ENCODE assay signal across 19 cellular contexts in the genomic region with DNA sequence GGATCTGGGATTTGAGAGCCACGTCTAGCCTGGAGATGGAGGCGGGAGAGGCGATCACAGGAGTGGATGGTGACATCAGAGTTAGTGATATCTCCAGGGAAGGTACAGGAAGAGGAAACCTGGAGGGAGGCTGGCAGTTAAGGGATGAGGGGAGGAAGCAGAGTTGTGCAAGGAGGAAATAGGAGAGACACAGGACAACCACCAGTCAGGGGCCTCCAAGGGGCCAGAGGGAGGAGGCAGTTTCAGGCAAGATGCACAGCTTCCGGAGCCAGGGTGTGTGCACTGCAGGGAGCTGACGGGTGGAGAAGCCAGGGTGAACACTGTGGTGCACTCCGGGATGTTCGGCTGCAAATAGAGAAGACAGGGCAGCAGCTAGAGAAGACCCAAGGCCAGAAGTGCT.
A peak's percentile ranks its signal among the peaks of the same experiment; 100 is the strongest.
DNase-seq lines count a peak whose midpoint lies in the region; TF ChIP-seq lines count a peak whose summit lies in the region.
"Had no signal": no experiment of that assay in that cellular context is flagged by ENCODE, and none has a peak within 500 bp of the region (broad histone marks: within the 10 kb centered on the region; RNA-seq: fewer than 3 reads in every experiment).

No MANE protein-coding gene starts in this region.

- DNase-seq in NB4 (ENCODE audit: low read depth): peak; percentile 88
- no peak for DNase-seq in neural crest cell (ENCODE audit: low read depth, low spot score)
- no peak for DNase-seq in amygdala (lab: John Stamatoyannopoulos, UW)
- DNase-seq in COLO829 (ENCODE audit: low spot score): no peak
- DNase-seq in AG08396 (ENCODE audit: low spot score): no peak
- DNase-seq in T-helper 2 cell: no peak
- DNase-seq: activated CD4-positive, alpha-beta T cell treated with anti-CD3 and anti-CD28 coated beads, Interleukin-2, amount 10 ng/mL, durations not matched to agents 24 days and 14 days; CD4-positive, alpha-beta T cell; MM.1S; NCI-H187; NCI-H526 treated with DMSO at 0.1 percent for 48 hours; SHP77 had no signal

- H3K27me3 Mint-ChIP-seq in brain (no peaks in the 10 kb centered on the region), neural crest cell (ENCODE audit: low read depth) (no peaks in the 10 kb centered on the region)
- H3K27me3 Mint-ChIP-seq: activated CD4-positive, alpha-beta T cell treated with anti-CD3 and anti-CD28 coated beads, Interleukin-2, amount 10 ng/mL, durations not matched to agents 24 days and 14 days had no signal

- TF ChIP-seq CTCF in C4-2B (conservative IDR thresholded peaks at IDR 0.05) (no peak), NB4 (IDR thresholded peaks at IDR 0.05; ENCODE audit: low read depth, low read length) (no peak), brain (conservative IDR thresholded peaks at IDR 0.05) (no peak), neural crest cell (conservative IDR thresholded peaks at IDR 0.05) (no peak)

- TF ChIP-seq POLR2A in NB4 (IDR thresholded peaks at IDR 0.05; ENCODE audit: extremely low read depth, insufficient read length): no peak

- H3K4me3 ChIP-seq in NB4 (ENCODE audit: low read depth, low read length): peak overlapping the region; percentile 4
- H3K4me3 ChIP-seq: HAP-1, suprapubic skin, vagina had no signal

- H3K9me3 Mint-ChIP-seq in brain (peaks cover 0 to 2% (median 0%) of the 10 kb centered on the region in 5 experiments), neural crest cell (no peaks in the 10 kb centered on the region)
- H3K9me3 Mint-ChIP-seq: activated CD4-positive, alpha-beta T cell treated with anti-CD3 and anti-CD28 coated beads, Interleukin-2, amount 10 ng/mL, durations not matched to agents 24 days and 14 days; activated naive CD4-positive, alpha-beta T cell treated with anti-CD3 and anti-CD28 coated beads, Interleukin-2, amount 50 U/mL, for 24 hours; activated T-helper 1 cell treated with anti-CD3 and anti-CD28 coated beads, Interleukin-12 subunit alpha, Interleukin-12 subunit beta, Interleukin-2, Interleukin-4 antibody, amounts not matched to agents 30 ng/mL and 10 ng/mL and 1 ng/mL, durations not matched to agents 14 hours and 24 hours and 36 hours; CD4-positive, alpha-beta T cell had no signal

- H3K4me3 Mint-ChIP-seq in brain (no peak overlapping the region), neural crest cell (no peak overlapping the region)
- H3K4me3 Mint-ChIP-seq: activated CD4-positive, alpha-beta T cell treated with anti-CD3 and anti-CD28 coated beads, Interleukin-2, amount 10 ng/mL, durations not matched to agents 24 days and 14 days; activated naive CD4-positive, alpha-beta T cell treated with anti-CD3 and anti-CD28 coated beads, Interleukin-2, amount 50 U/mL, for 24 hours; activated T-helper 1 cell treated with anti-CD3 and anti-CD28 coated beads, Interleukin-12 subunit alpha, Interleukin-12 subunit beta, Interleukin-2, Interleukin-4 antibody, amounts not matched to agents 30 ng/mL and 10 ng/mL and 1 ng/mL, durations not matched to agents 14 hours and 24 hours and 36 hours; CD4-positive, alpha-beta T cell had no signal

- peak overlapping the region; percentile 22 to 94 (median 54) for H3K27ac Mint-ChIP-seq in brain
- H3K27ac Mint-ChIP-seq in neural crest cell (ENCODE audit: unreplicated experiment): peak overlapping the region; percentile 29
- H3K27ac Mint-ChIP-seq: activated CD4-positive, alpha-beta T cell treated with anti-CD3 and anti-CD28 coated beads, Interleukin-2, amount 10 ng/mL, durations not matched to agents 24 days and 14 days; activated naive CD4-positive, alpha-beta T cell treated with anti-CD3 and anti-CD28 coated beads, Interleukin-2, amount 50 U/mL, for 24 hours; activated T-helper 1 cell treated with anti-CD3 and anti-CD28 coated beads, Interleukin-12 subunit alpha, Interleukin-12 subunit beta, Interleukin-2, Interleukin-4 antibody, amounts not matched to agents 30 ng/mL and 10 ng/mL and 1 ng/mL, durations not matched to agents 14 hours and 24 hours and 36 hours; CD4-positive, alpha-beta T cell had no signal

- peaks cover 76% of the 10 kb centered on the region for H3K4me1 Mint-ChIP-seq in brain
- peaks cover 80% of the 10 kb centered on the region for H3K4me1 Mint-ChIP-seq in neural crest cell
- H3K4me1 Mint-ChIP-seq: activated CD4-positive, alpha-beta T cell treated with anti-CD3 and anti-CD28 coated beads, Interleukin-2, amount 10 ng/mL, durations not matched to agents 24 days and 14 days; activated naive CD4-positive, alpha-beta T cell treated with anti-CD3 and anti-CD28 coated beads, Interleukin-2, amount 50 U/mL, for 24 hours had no signal

- peaks cover 30% of the 10 kb centered on the region for H3K36me3 Mint-ChIP-seq in brain
- H3K36me3 Mint-ChIP-seq in neural crest cell (ENCODE audit: low read depth): peaks cover 13% of the 10 kb centered on the region
- H3K36me3 Mint-ChIP-seq: activated naive CD4-positive, alpha-beta T cell treated with anti-CD3 and anti-CD28 coated beads, Interleukin-2, amount 50 U/mL, for 24 hours had no signal

- H3K27ac ChIP-seq in C4-2B: peak overlapping the region; percentile 25; the same call in 1 of the 2 replicates
- H3K27ac ChIP-seq: suprapubic skin, vagina had no signal
